In genomic region chr2:237859533-237860272, GRCh38 we compare ENCODE assay signal across 8 cellular contexts. TPM values are rescaled to one million over a fixed set of nuclear protein-coding genes. Genes with fewer than 3 reads are reported as not detected.
A peak's percentile ranks its signal among the peaks of the same experiment; 100 is the strongest.
DNase-seq lines count a peak whose midpoint lies in the region; ATAC-seq and TF ChIP-seq lines count a peak whose summit lies in the region.

TSS of gene RAMP1 (plus strand) at chr2:237859623. CDS start at chr2:237859676, 53 bp downstream.

- no peak within 1 kb of the TSS for H3K27ac ChIP-seq in foreskin keratinocyte
- H3K27ac ChIP-seq in neural progenitor cell, result no peak within 1 kb of the TSS

- H3K27me3 ChIP-seq in foreskin keratinocyte (peaks cover 16% of the 10 kb centered on the region), neural progenitor cell (peaks cover 74% of the 10 kb centered on the region)

- H4K20me1 ChIP-seq in neural progenitor cell (ENCODE audit: low read depth), result peaks cover 11% of the 10 kb centered on the region

- H3K4me2 ChIP-seq in neural progenitor cell, result peak within 1 kb of the TSS; percentile 82

- H3K36me3 Mint-ChIP-seq in WTC11 (no peaks in the 10 kb centered on the region), neural progenitor cell (no peaks in the 10 kb centered on the region)

- DNase-seq in NCI-H748 (lab: John Stamatoyannopoulos, UW; ENCODE audit: unreplicated experiment), result peak; percentile 42
- no peak for DNase-seq in NCI-H748 treated with DMSO at 0.1 percent for 48 hours (lab: John Stamatoyannopoulos, UW)
- peak; percentile 47 for DNase-seq in WTC11 (ENCODE audit: low spot score)
- DNase-seq in foreskin keratinocyte, result peak in 1 of 2 donors; percentile 40
- peak; percentile 45 for DNase-seq in neural progenitor cell (ENCODE audit: low spot score)
- no peak for DNase-seq in Kasumi-1 (lab: John Stamatoyannopoulos, UW)
- no peak for DNase-seq in SIG-M5 treated with dmso at 0.1 percent for 504 hours (lab: John Stamatoyannopoulos, UW; ENCODE audit: unreplicated experiment)

- POLR2A ChIA-PET in WTC11 (lab: Charles Lee), result no interaction called here

- no peak within 1 kb of the TSS for H3K9ac ChIP-seq in neural progenitor cell

- H3K36me3 ChIP-seq in neural progenitor cell, result no peaks in the 10 kb centered on the region

- H3K4me3 ChIP-seq in neural progenitor cell, result peak within 1 kb of the TSS; percentile 45

- peaks cover 8% of the 10 kb centered on the region for H3K4me1 ChIP-seq in foreskin keratinocyte
- peaks cover 14% of the 10 kb centered on the region for H3K4me1 ChIP-seq in neural progenitor cell

- H3K9me3 ChIP-seq in neural progenitor cell (ENCODE audit: low read depth), result no peaks in the 10 kb centered on the region

- H3K9me3 Mint-ChIP-seq in WTC11 (no peaks in the 10 kb centered on the region), neural progenitor cell (no peaks in the 10 kb centered on the region)

- H3K27me3 Mint-ChIP-seq in WTC11 (ENCODE audit: low read depth), result peaks cover 60% of the 10 kb centered on the region
- peaks cover 23% of the 10 kb centered on the region for H3K27me3 Mint-ChIP-seq in neural progenitor cell (ENCODE audit: insufficient read depth, low read depth)

- peak within 1 kb of the TSS; percentile 68 for H3K4me3 Mint-ChIP-seq in WTC11
- H3K4me3 Mint-ChIP-seq in neural progenitor cell, result peak within 1 kb of the TSS; percentile 78

- H3K27ac Mint-ChIP-seq in WTC11 (no peak within 1 kb of the TSS), neural progenitor cell (peak within 1 kb of the TSS; percentile 62)

- CTCF ChIA-PET in WTC11 (lab: Charles Lee), result no interaction called here

- TF ChIP-seq CTCF in WTC11 (IDR thresholded peaks at IDR 0.05) (no peak), foreskin keratinocyte (conservative IDR thresholded peaks at IDR 0.05) (no peak), neural progenitor cell (IDR thresholded peaks at IDR 0.05) (no peak)

- H2AFZ ChIP-seq in neural progenitor cell (replicated peaks), result peak within 1 kb of the TSS; percentile 35

- H3K4me1 Mint-ChIP-seq in WTC11, result peaks cover 20% of the 10 kb centered on the region
- peaks cover 48% of the 10 kb centered on the region for H3K4me1 Mint-ChIP-seq in neural progenitor cell

- no peaks in the 10 kb centered on the region for H3K79me2 ChIP-seq in neural progenitor cell (ENCODE audit: low read depth)

- peaks cover 7% of the 10 kb centered on the region for H3F3A ChIP-seq in neural progenitor cell (ENCODE audit: low read depth)

- ATAC-seq in WTC11, result peak; percentile 46
- peak; percentile 46 for ATAC-seq in foreskin keratinocyte
- ATAC-seq in GM19351 (IDR thresholded peaks at IDR 0.05; ENCODE audit: unreplicated experiment), result no peak

TF ChIP-seq in WTC11, 78 proteins besides CTCF, POLR2A, EP300 and RAD21 (continues in another document):
- TF ChIP-seq ETV6 (CRISPR knock-in tag; IDR thresholded peaks at IDR 0.05) (no peak), NR1H2 (CRISPR knock-in tag; IDR thresholded peaks at IDR 0.05) (no peak), NFATC4 (CRISPR knock-in tag; IDR thresholded peaks at IDR 0.05) (no peak), CREM (CRISPR knock-in tag; IDR thresholded peaks at IDR 0.05) (no peak), SP1 (CRISPR knock-in tag; conservative IDR thresholded peaks at IDR 0.05) (0 out of 2 replicates have a peak, but pooled peaks have one; percentile 17), FOXP1 (CRISPR knock-in tag; IDR thresholded peaks at IDR 0.05; ENCODE audit: borderline replicate concordance) (0 out of 2 replicates have a peak, but pooled peaks have one; percentile 50), TP53 (CRISPR knock-in tag; IDR thresholded peaks at IDR 0.05) (no peak), RORB (CRISPR knock-in tag; IDR thresholded peaks at IDR 0.05) (no peak), ZNF423 (CRISPR knock-in tag; IDR thresholded peaks at IDR 0.05) (peak; percentile 51; the same call in 1 of the 2 replicates), CREB1 (CRISPR knock-in tag; IDR thresholded peaks at IDR 0.05) (no peak), ZBTB43 (CRISPR knock-in tag; IDR thresholded peaks at IDR 0.05) (no peak), TCF7 (CRISPR knock-in tag; IDR thresholded peaks at IDR 0.05; ENCODE audit: low read depth) (no peak), ZNF532 (CRISPR knock-in tag; IDR thresholded peaks at IDR 0.05; ENCODE audit: borderline replicate concordance) (no peak), ZNF232 (CRISPR knock-in tag; IDR thresholded peaks at IDR 0.05) (no peak), ZSCAN18 (CRISPR knock-in tag; IDR thresholded peaks at IDR 0.05) (no peak), ZNF396 (CRISPR knock-in tag; IDR thresholded peaks at IDR 0.05; ENCODE audit: borderline replicate concordance) (no peak), NR3C1 (CRISPR knock-in tag; conservative IDR thresholded peaks at IDR 0.05; ENCODE audit: low read depth) (no peak), IRF2 (CRISPR knock-in tag; IDR thresholded peaks at IDR 0.05; ENCODE audit: borderline replicate concordance, low read depth) (no peak)

RNA-seq across cellular contexts. Expression of gene RAMP1, which starts in this region (rescaled TPM):
- total RNA-seq in WTC11 (2021), result 0.62 to 1.2 TPM (median 1.0 TPM) in 3 replicates
- 3.4 and 4.3 TPM in 2 replicates for total RNA-seq in foreskin keratinocyte
- 5.4 and 7.4 TPM in 2 replicates for polyA plus RNA-seq in foreskin keratinocyte
- not detected in 2 replicates for total RNA-seq in neural progenitor cell (ENCODE audit: low replicate concordance)

Comparison
In these comparisons a context has a peak if more than half of its experiments do, and no peak if none do; other contexts are left out.
1. DNase-seq: peak in NCI-H748 (single experiment) and WTC11 (single experiment); none in NCI-H748 treated with DMSO at 0.1 percent for 48 hours (single experiment), Kasumi-1 (0 of 2) and SIG-M5 treated with dmso at 0.1 percent for 504 hours (single experiment).
2. Peak in DNase-seq, H3K4me3 ChIP-seq and H3K4me2 ChIP-seq in neural progenitor cell; RNA of the gene not detected or under 1 TPM.